In the genomic region with DNA sequence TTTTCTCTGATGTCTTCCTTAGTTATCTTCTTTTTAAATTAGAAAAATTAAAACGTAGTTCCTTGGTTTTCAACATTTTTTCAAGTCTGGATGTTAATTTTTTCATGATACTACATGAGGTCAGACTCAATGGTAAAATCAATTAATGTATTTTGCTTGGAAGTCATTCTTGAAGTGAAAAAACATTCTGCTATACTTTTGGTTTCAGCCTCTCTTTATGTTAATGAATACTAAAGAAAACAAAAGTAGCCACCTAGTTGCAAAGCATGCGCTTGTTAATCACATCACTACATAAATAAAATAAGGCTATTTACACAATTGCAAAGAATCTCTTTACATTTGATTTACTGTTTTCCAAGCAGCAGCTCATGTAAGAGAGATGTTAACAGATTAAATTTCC, we compare ENCODE assay signal across 14 cellular contexts.
DNase-seq lines count a peak whose midpoint lies in the region; ATAC-seq and TF ChIP-seq lines count a peak whose summit lies in the region.
"Had no signal": no experiment of that assay in that cellular context is flagged by ENCODE, and none has a peak within 500 bp of the region (broad histone marks: within the 10 kb centered on the region; RNA-seq: fewer than 3 reads in every experiment).

No MANE protein-coding gene starts in this region.

- no peak for TF ChIP-seq CTCF in GM23338 (conservative IDR thresholded peaks at IDR 0.05; ENCODE audit: low read depth in 2 of 2)

- no peak overlapping the region for H2AFZ ChIP-seq in GM23338
- no peak overlapping the region for H2AFZ ChIP-seq in Karpas-422 (ENCODE audit: low read length)

- H3F3A ChIP-seq in GM23338 (replicated peaks; ENCODE audit: low read depth), result no peaks in the 10 kb centered on the region

- H3K4me2 ChIP-seq in GM23338 (peak overlapping the region; percentile 48), Karpas-422 (ENCODE audit: low read depth, low read length, poor library complexity, severe bottlenecking) (no peak overlapping the region)

- H3K9me2 ChIP-seq in GM23338 (ENCODE audit: insufficient read depth) (no peaks in the 10 kb centered on the region), Karpas-422 (replicated peaks; ENCODE audit: insufficient read depth, low read length) (no peaks in the 10 kb centered on the region)

- H3K27ac ChIP-seq in GM23338 (ENCODE audit: low read depth) (no peak overlapping the region), Karpas-422 (ENCODE audit: low read length) (no peak overlapping the region)
- H3K27ac ChIP-seq: HL-60 had no signal

- H3K27me3 Mint-ChIP-seq in GM23338 (ENCODE audit: insufficient read depth, low read depth, poor library complexity), result no peaks in the 10 kb centered on the region
- H3K27me3 Mint-ChIP-seq: CD4-positive, CD25-positive, alpha-beta regulatory T cell; CD8-positive, alpha-beta memory T cell had no signal

- no peaks in the 10 kb centered on the region for H3K36me3 Mint-ChIP-seq in GM23338 (ENCODE audit: low read depth)
- H3K36me3 Mint-ChIP-seq: CD4-positive, CD25-positive, alpha-beta regulatory T cell had no signal

- H3K4me3 Mint-ChIP-seq in GM23338, result no peak overlapping the region
- H3K4me3 Mint-ChIP-seq: CD8-positive, alpha-beta memory T cell had no signal

- H3K4me3 ChIP-seq in GM23338 (no peak overlapping the region), Karpas-422 (ENCODE audit: low read length) (no peak overlapping the region)
- H3K4me3 ChIP-seq: HAP-1 had no signal

- no peak overlapping the region for H3K9ac ChIP-seq in Karpas-422 (ENCODE audit: low read length)

- DNase-seq in GM23338 (ENCODE audit: low spot score), result no peak
- DNase-seq in Karpas-422, result peak; percentile 9
- DNase-seq in GF-D8 (lab: John Stamatoyannopoulos, UW), result no peak
- no peak for DNase-seq in MV-4-11 (lab: John Stamatoyannopoulos, UW)
- DNase-seq: ACHN; BE2C; C1 segment of cervical spinal cord; Caco-2; CD4-positive, CD25-positive, alpha-beta regulatory T cell; CD8-positive, alpha-beta memory T cell had no signal

- H3K79me2 ChIP-seq in GM23338 (replicated peaks; ENCODE audit: insufficient read depth), result peaks cover 98% of the 10 kb centered on the region
- peaks cover 97% of the 10 kb centered on the region for H3K79me2 ChIP-seq in Karpas-422 (ENCODE audit: low read length)

- H3K4me1 ChIP-seq in GM23338 (ENCODE audit: insufficient read depth) (peaks cover 37% of the 10 kb centered on the region), Karpas-422 (ENCODE audit: low read length) (no peaks in the 10 kb centered on the region)
- H3K4me1 ChIP-seq: BE2C, Caco-2 had no signal

- H3K36me3 ChIP-seq in GM23338 (ENCODE audit: insufficient read depth) (no peaks in the 10 kb centered on the region), Karpas-422 (ENCODE audit: insufficient read depth, low read length) (peaks cover 35% of the 10 kb centered on the region; the same call in 1 of the 2 replicates)
- H3K36me3 ChIP-seq: HAP-1 had no signal

- H4K20me1 ChIP-seq in GM23338 (replicated peaks; ENCODE audit: insufficient read depth), result peaks cover 40% of the 10 kb centered on the region
- H4K20me1 ChIP-seq in Karpas-422 (ENCODE audit: insufficient read depth, low read depth, low read length), result no peaks in the 10 kb centered on the region

- H3K27me3 ChIP-seq in GM23338 (ENCODE audit: insufficient read depth), result no peaks in the 10 kb centered on the region
- H3K27me3 ChIP-seq in Karpas-422 (ENCODE audit: low read length), result no peaks in the 10 kb centered on the region
- H3K27me3 ChIP-seq: BE2C had no signal

- ATAC-seq in GM23338 (no peak), HG03354 (IDR thresholded peaks at IDR 0.05; ENCODE audit: poor library complexity, severe bottlenecking, unreplicated experiment) (peak; percentile 59), HG02588 (IDR thresholded peaks at IDR 0.05; ENCODE audit: unreplicated experiment) (no peak)

- peaks cover 58% of the 10 kb centered on the region for H3K4me1 Mint-ChIP-seq in GM23338
- H3K4me1 Mint-ChIP-seq: CD8-positive, alpha-beta memory T cell had no signal

- H3K27ac Mint-ChIP-seq in GM23338, result no peak overlapping the region
- H3K27ac Mint-ChIP-seq: CD8-positive, alpha-beta memory T cell had no signal

- no peaks in the 10 kb centered on the region for H3K9me3 Mint-ChIP-seq in GM23338
- H3K9me3 Mint-ChIP-seq: CD8-positive, alpha-beta memory T cell had no signal

- H3K9me3 ChIP-seq in Karpas-422 (ENCODE audit: low read length), result no peaks in the 10 kb centered on the region; the same call in none of the 2 replicates
- H3K9me3 ChIP-seq: BE2C, Caco-2, HAP-1 had no signal

TF ChIP-seq in GM23338, 12 proteins besides CTCF, POLR2A, EP300 and RAD21 (continues in another document):
- TF ChIP-seq ZNF331 (CRISPR knock-in tag; IDR thresholded peaks at IDR 0.05; ENCODE audit: low read depth), result no peak
- TF ChIP-seq, protein P1, sequence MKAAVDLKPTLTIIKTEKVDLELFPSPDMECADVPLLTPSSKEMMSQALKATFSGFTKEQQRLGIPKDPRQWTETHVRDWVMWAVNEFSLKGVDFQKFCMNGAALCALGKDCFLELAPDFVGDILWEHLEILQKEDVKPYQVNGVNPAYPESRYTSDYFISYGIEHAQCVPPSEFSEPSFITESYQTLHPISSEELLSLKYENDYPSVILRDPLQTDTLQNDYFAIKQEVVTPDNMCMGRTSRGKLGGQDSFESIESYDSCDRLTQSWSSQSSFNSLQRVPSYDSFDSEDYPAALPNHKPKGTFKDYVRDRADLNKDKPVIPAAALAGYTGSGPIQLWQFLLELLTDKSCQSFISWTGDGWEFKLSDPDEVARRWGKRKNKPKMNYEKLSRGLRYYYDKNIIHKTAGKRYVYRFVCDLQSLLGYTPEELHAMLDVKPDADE (IDR thresholded peaks at IDR 0.05), result no peak
- no peak for TF ChIP-seq POLR2AphosphoS5 (IDR thresholded peaks at IDR 0.05; ENCODE audit: low read depth)
- no peak for TF ChIP-seq CREB1 (CRISPR knock-in tag; IDR thresholded peaks at IDR 0.05; ENCODE audit: low read depth)
- no peak for TF ChIP-seq EZH2phosphoT487 (IDR thresholded peaks at IDR 0.05; ENCODE audit: unreplicated experiment)
- TF ChIP-seq, protein P2, sequence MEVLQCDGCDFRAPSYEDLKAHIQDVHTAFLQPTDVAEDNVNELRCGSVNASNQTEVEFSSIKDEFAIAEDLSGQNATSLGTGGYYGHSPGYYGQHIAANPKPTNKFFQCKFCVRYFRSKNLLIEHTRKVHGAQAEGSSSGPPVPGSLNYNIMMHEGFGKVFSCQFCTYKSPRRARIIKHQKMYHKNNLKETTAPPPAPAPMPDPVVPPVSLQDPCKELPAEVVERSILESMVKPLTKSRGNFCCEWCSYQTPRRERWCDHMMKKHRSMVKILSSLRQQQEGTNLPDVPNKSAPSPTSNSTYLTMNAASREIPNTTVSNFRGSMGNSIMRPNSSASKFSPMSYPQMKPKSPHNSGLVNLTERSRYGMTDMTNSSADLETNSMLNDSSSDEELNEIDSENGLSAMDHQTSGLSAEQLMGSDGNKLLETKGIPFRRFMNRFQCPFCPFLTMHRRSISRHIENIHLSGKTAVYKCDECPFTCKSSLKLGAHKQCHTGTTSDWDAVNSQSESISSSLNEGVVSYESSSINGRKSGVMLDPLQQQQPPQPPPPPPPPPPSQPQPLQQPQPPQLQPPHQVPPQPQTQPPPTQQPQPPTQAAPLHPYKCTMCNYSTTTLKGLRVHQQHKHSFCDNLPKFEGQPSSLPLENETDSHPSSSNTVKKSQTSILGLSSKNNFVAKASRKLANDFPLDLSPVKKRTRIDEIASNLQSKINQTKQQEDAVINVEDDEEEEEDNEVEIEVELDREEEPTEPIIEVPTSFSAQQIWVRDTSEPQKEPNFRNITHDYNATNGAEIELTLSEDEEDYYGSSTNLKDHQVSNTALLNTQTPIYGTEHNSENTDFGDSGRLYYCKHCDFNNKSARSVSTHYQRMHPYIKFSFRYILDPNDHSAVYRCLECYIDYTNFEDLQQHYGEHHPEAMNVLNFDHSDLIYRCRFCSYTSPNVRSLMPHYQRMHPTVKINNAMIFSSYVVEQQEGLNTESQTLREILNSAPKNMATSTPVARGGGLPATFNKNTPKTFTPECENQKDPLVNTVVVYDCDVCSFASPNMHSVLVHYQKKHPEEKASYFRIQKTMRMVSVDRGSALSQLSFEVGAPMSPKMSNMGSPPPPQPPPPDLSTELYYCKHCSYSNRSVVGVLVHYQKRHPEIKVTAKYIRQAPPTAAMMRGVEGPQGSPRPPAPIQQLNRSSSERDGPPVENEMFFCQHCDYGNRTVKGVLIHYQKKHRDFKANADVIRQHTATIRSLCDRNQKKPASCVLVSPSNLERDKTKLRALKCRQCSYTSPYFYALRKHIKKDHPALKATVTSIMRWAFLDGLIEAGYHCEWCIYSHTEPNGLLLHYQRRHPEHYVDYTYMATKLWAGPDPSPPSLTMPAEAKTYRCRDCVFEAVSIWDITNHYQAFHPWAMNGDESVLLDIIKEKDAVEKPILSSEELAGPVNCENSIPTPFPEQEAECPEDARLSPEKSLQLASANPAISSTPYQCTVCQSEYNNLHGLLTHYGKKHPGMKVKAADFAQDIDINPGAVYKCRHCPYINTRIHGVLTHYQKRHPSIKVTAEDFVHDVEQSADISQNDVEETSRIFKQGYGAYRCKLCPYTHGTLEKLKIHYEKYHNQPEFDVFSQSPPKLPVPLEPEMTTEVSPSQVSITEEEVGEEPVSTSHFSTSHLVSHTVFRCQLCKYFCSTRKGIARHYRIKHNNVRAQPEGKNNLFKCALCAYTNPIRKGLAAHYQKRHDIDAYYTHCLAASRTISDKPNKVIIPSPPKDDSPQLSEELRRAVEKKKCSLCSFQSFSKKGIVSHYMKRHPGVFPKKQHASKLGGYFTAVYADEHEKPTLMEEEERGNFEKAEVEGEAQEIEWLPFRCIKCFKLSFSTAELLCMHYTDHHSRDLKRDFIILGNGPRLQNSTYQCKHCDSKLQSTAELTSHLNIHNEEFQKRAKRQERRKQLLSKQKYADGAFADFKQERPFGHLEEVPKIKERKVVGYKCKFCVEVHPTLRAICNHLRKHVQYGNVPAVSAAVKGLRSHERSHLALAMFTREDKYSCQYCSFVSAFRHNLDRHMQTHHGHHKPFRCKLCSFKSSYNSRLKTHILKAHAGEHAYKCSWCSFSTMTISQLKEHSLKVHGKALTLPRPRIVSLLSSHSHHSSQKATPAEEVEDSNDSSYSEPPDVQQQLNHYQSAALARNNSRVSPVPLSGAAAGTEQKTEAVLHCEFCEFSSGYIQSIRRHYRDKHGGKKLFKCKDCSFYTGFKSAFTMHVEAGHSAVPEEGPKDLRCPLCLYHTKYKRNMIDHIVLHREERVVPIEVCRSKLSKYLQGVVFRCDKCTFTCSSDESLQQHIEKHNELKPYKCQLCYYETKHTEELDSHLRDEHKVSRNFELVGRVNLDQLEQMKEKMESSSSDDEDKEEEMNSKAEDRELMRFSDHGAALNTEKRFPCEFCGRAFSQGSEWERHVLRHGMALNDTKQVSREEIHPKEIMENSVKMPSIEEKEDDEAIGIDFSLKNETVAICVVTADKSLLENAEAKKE (CRISPR knock-in tag; IDR thresholded peaks at IDR 0.05), result no peak
- TF ChIP-seq ZNF114 (CRISPR knock-in tag; IDR thresholded peaks at IDR 0.05), result no peak
- TF ChIP-seq STAT1 (IDR thresholded peaks at IDR 0.05; ENCODE audit: unreplicated experiment), result no peak
- TF ChIP-seq NANOG (IDR thresholded peaks at IDR 0.05; ENCODE audit: borderline replicate concordance), result no peak
